Comparison of ENCODE assay signal across 9 cellular contexts in the genomic region with DNA sequence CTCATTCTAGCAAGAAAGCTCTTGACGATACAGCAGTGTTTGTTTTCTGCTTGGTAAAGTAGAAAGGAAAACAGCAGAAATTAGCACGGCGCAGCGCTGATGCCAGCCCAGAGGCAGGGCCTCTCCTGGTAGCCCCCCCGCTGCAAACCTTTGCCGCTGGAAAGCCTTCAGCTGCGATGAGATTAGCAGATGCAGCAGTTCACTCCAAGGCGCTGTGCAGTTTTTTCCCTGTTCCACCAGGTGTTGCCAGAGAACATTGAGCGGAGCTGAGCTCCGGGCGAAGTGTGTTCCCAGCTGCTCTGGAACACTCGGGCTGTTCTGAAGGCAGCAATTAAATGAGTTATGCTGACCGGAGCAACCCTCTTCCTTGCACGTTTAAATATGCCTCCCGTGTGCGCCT.
DNase-seq lines count a peak whose midpoint lies in the region; ATAC-seq lines count a peak whose summit lies in the region.
"Had no signal": no experiment of that assay in that cellular context is flagged by ENCODE, and none has a peak within 500 bp of the region (broad histone marks: within the 10 kb centered on the region; RNA-seq: fewer than 3 reads in every experiment).

No MANE protein-coding gene starts in this region.

- ATAC-seq in HG02981 (IDR thresholded peaks at IDR 0.05; ENCODE audit: unreplicated experiment) (no peak), HG03342 (IDR thresholded peaks at IDR 0.05; ENCODE audit: unreplicated experiment) (no peak)
- ATAC-seq: GM12878 had no signal

- DNase-seq in NCI-H1436 treated with DMSO at 0.1 percent for 48 hours (lab: John Stamatoyannopoulos, UW) (peak; percentile 56), SHP77 treated with DMSO at 0.1 percent for 48 hours (lab: John Stamatoyannopoulos, UW) (peak; percentile 49), islet precursor cell (peak; percentile 81), superior temporal gyrus (ENCODE audit: extremely low spot score) (peak; percentile 79), NOMO-1 treated with dmso at 0.1 percent for 144 hours (lab: John Stamatoyannopoulos, UW; ENCODE audit: unreplicated experiment) (no peak)
- DNase-seq: NCI-H510A had no signal
